ENCODE assay signal across 38 cellular contexts in genomic region chr2:180559038-180559437, GRCh38.
"Had no signal": no experiment of that assay in that cellular context is flagged by ENCODE, and none has a peak within 500 bp of the region (broad histone marks: within the 10 kb centered on the region; RNA-seq: fewer than 3 reads in every experiment).

No MANE protein-coding gene starts in this region.

- H3K4me3 ChIP-seq: ascending aorta, cardiac muscle cell had no signal

- H3K27me3 Mint-ChIP-seq: activated B cell treated with CpG ODN at 0.5 μM for 24 hours; activated CD4-positive, alpha-beta memory T cell treated with anti-CD3 and anti-CD28 coated beads, Interleukin-2, amount 10 ng/mL, durations not matched to agents 7 days and 5 days; activated CD4-positive, alpha-beta T cell treated with anti-CD3 and anti-CD28 coated beads, Interleukin-2, amount 10 ng/mL, durations not matched to agents 24 days and 14 days; activated naive CD8-positive, alpha-beta T cell; activated naive CD8-positive, alpha-beta T cell treated with anti-CD3 and anti-CD28 coated beads, Interleukin-2, amount 10 ng/mL, durations not matched to agents 7 days and 5 days; activated naive CD8-positive, alpha-beta T cell treated with anti-CD3 and anti-CD28 coated beads, Interleukin-2, amount 50 U/mL, for 24 hours; activated T-cell treated with anti-CD3 and anti-CD28 coated beads, Interleukin-2, amount 50 U/mL, for 24 hours; brain had no signal

- H3K4me3 Mint-ChIP-seq: activated B cell treated with CpG ODN at 0.5 μM for 24 hours; activated CD4-positive, alpha-beta memory T cell treated with anti-CD3 and anti-CD28 coated beads, Interleukin-2, amount 10 ng/mL, durations not matched to agents 7 days and 5 days; activated CD4-positive, alpha-beta T cell treated with anti-CD3 and anti-CD28 coated beads, Interleukin-2, amount 10 ng/mL, durations not matched to agents 24 days and 14 days; activated CD8-positive, alpha-beta memory T cell treated with anti-CD3 and anti-CD28 coated beads, Interleukin-2, amount 10 ng/mL, durations not matched to agents 7 days and 5 days; activated CD8-positive, alpha-beta T cell treated with anti-CD3 and anti-CD28 coated beads, Interleukin-2, amount 10 ng/mL, durations not matched to agents 7 days and 5 days; activated naive CD4-positive, alpha-beta T cell treated with anti-CD3 and anti-CD28 coated beads, Interleukin-2, amount 10 ng/mL, durations not matched to agents 7 days and 5 days; activated naive CD4-positive, alpha-beta T cell treated with anti-CD3 and anti-CD28 coated beads, Interleukin-2, amount 50 U/mL, for 24 hours; activated naive CD8-positive, alpha-beta T cell; activated naive CD8-positive, alpha-beta T cell treated with anti-CD3 and anti-CD28 coated beads, Interleukin-2, amount 10 ng/mL, durations not matched to agents 7 days and 5 days; activated naive CD8-positive, alpha-beta T cell treated with anti-CD3 and anti-CD28 coated beads, Interleukin-2, amount 50 U/mL, for 24 hours; activated T-cell treated with anti-CD3 and anti-CD28 coated beads, Interleukin-2, amount 50 U/mL, for 24 hours; brain; central memory CD8-positive, alpha-beta T cell; T-helper 1 cell treated with Interleukin-12 subunit alpha and Interleukin-12 subunit beta and Interleukin-4 antibody, amounts not matched to agents 30 μg/mL and 1 μg/mL, for 36 hours; T-helper 2 cell treated with Interferon-gamma antibody and Interleukin-4, amounts not matched to agents 5 μg/mL and 100 μg/mL, for 36 hours had no signal

- H3K9me3 ChIP-seq: ascending aorta had no signal

- H3K4me1 Mint-ChIP-seq: activated B cell treated with CpG ODN at 0.5 μM for 24 hours; activated CD4-positive, alpha-beta memory T cell treated with anti-CD3 and anti-CD28 coated beads, Interleukin-2, amount 10 ng/mL, durations not matched to agents 7 days and 5 days; activated CD4-positive, alpha-beta T cell treated with anti-CD3 and anti-CD28 coated beads, Interleukin-2, amount 10 ng/mL, durations not matched to agents 24 days and 14 days; activated CD8-positive, alpha-beta memory T cell treated with anti-CD3 and anti-CD28 coated beads, Interleukin-2, amount 10 ng/mL, durations not matched to agents 7 days and 5 days; activated naive CD4-positive, alpha-beta T cell treated with anti-CD3 and anti-CD28 coated beads, Interleukin-2, amount 10 ng/mL, durations not matched to agents 7 days and 5 days; activated naive CD4-positive, alpha-beta T cell treated with anti-CD3 and anti-CD28 coated beads, Interleukin-2, amount 50 U/mL, for 24 hours; activated naive CD8-positive, alpha-beta T cell treated with anti-CD3 and anti-CD28 coated beads, Interleukin-2, amount 10 ng/mL, durations not matched to agents 7 days and 5 days; activated naive CD8-positive, alpha-beta T cell treated with anti-CD3 and anti-CD28 coated beads, Interleukin-2, amount 50 U/mL, for 24 hours; brain; central memory CD8-positive, alpha-beta T cell had no signal

- ATAC-seq: activated CD8-positive, alpha-beta memory T cell treated with anti-CD3 and anti-CD28 coated beads, Interleukin-2, amount 10 ng/mL, durations not matched to agents 7 days and 5 days; activated CD8-positive, alpha-beta T cell treated with anti-CD3 and anti-CD28 coated beads, Interleukin-2, amount 10 ng/mL, durations not matched to agents 7 days and 5 days; activated naive CD8-positive, alpha-beta T cell treated with anti-CD3 and anti-CD28 coated beads, Interleukin-2, amount 50 U/mL, for 24 hours had no signal

- H3K27ac ChIP-seq: ascending aorta, cardiac muscle cell, VCaP had no signal

- H3K9me3 Mint-ChIP-seq: activated B cell treated with CpG ODN at 0.5 μM for 24 hours; activated CD4-positive, alpha-beta memory T cell treated with anti-CD3 and anti-CD28 coated beads, Interleukin-2, amount 10 ng/mL, durations not matched to agents 7 days and 5 days; activated CD4-positive, alpha-beta T cell treated with anti-CD3 and anti-CD28 coated beads, Interleukin-2, amount 10 ng/mL, durations not matched to agents 24 days and 14 days; activated naive CD4-positive, alpha-beta T cell treated with anti-CD3 and anti-CD28 coated beads, Interleukin-2, amount 10 ng/mL, durations not matched to agents 7 days and 5 days; activated naive CD8-positive, alpha-beta T cell treated with anti-CD3 and anti-CD28 coated beads, Interleukin-2, amount 10 ng/mL, durations not matched to agents 7 days and 5 days; activated T-cell treated with anti-CD3 and anti-CD28 coated beads, Interleukin-2, amount 50 U/mL, for 24 hours; activated T-helper 2 cell treated with anti-CD3 and anti-CD28 coated beads, Interferon-gamma antibody, Interleukin-2, Interleukin-4, amounts not matched to agents 10 μg/mL and 5 μg/mL and 100 μg/mL, durations not matched to agents 14 hours and 24 hours and 36 hours; central memory CD8-positive, alpha-beta T cell; T-helper 1 cell treated with Interleukin-12 subunit alpha and Interleukin-12 subunit beta and Interleukin-4 antibody, amounts not matched to agents 30 μg/mL and 1 μg/mL, for 36 hours; T-helper 2 cell treated with Interferon-gamma antibody and Interleukin-4, amounts not matched to agents 5 μg/mL and 100 μg/mL, for 36 hours had no signal

- DNase-seq: activated B cell treated with CpG ODN at 0.5 μM for 24 hours; activated CD4-positive, alpha-beta memory T cell treated with anti-CD3 and anti-CD28 coated beads, Interleukin-2, amount 10 ng/mL, durations not matched to agents 7 days and 5 days; activated CD4-positive, alpha-beta T cell treated with anti-CD3 and anti-CD28 coated beads for 4 hours; activated CD4-positive, alpha-beta T cell treated with anti-CD3 and anti-CD28 coated beads, Interleukin-2, amount 10 ng/mL, durations not matched to agents 24 days and 14 days; activated CD4-positive, alpha-beta T cell treated with anti-CD3 and anti-CD28 coated beads, Interleukin-2, amount 50 U/mL, for 1 hour; activated CD4-positive, alpha-beta T cell treated with anti-CD3 and anti-CD28 coated beads, Interleukin-2, amount 50 U/mL, for 4 hours; activated CD4-positive, CD25-positive, alpha-beta regulatory T cell treated with anti-CD3 and anti-CD28 coated beads, Interleukin-2, amount 50 U/mL, for 72 hours; activated CD8-positive, alpha-beta memory T cell treated with anti-CD3 and anti-CD28 coated beads for 24 hours; activated CD8-positive, alpha-beta memory T cell treated with anti-CD3 and anti-CD28 coated beads, Interleukin-2, amount 10 ng/mL, durations not matched to agents 7 days and 5 days; activated CD8-positive, alpha-beta memory T cell treated with anti-CD3 and anti-CD28 coated beads, Interleukin-2, amount 50 U/mL, for 48 hours; activated CD8-positive, alpha-beta T cell treated with anti-CD3 and anti-CD28 coated beads, Interleukin-2, amount 10 ng/mL, durations not matched to agents 7 days and 5 days; activated effector memory CD4-positive, alpha-beta T cell treated with Interleukin-2 at 50 U/mL for 16 hours; activated gamma-delta T cell; activated naive CD4-positive, alpha-beta T cell treated with anti-CD3 and anti-CD28 coated beads, Interleukin-2, amount 10 ng/mL, durations not matched to agents 7 days and 5 days; activated naive CD4-positive, alpha-beta T cell treated with Interleukin-2 at 50 U/mL for 16 hours; activated naive CD8-positive, alpha-beta T cell treated with anti-CD3 and anti-CD28 coated beads, Interleukin-2, amount 10 ng/mL, durations not matched to agents 7 days and 5 days; activated naive CD8-positive, alpha-beta T cell treated with anti-CD3 and anti-CD28 coated beads, Interleukin-2, amount 50 U/mL, for 24 hours; activated T-cell treated with anti-CD3 and anti-CD28 coated beads, Interleukin-2, amount 50 U/mL, for 24 hours; activated T-cell treated with anti-CD3 and anti-CD28 coated beads, Interleukin-2, amount 50 U/mL, for 48 hours; amygdala; anterior cingulate cortex; caudate nucleus; cerebellar nuclear complex; T-helper 1 cell; T-helper 2 cell; T-helper 9 cell had no signal

- H3K27me3 ChIP-seq: ascending aorta, cardiac muscle cell had no signal

- FAIRE-seq: bronchial epithelial cell, TTC549 had no signal

- H3K4me1 ChIP-seq: ascending aorta had no signal

- H3K27ac Mint-ChIP-seq: activated B cell treated with CpG ODN at 0.5 μM for 24 hours; activated CD4-positive, alpha-beta memory T cell treated with anti-CD3 and anti-CD28 coated beads, Interleukin-2, amount 10 ng/mL, durations not matched to agents 7 days and 5 days; activated CD4-positive, alpha-beta T cell treated with anti-CD3 and anti-CD28 coated beads, Interleukin-2, amount 10 ng/mL, durations not matched to agents 24 days and 14 days; activated CD8-positive, alpha-beta memory T cell treated with anti-CD3 and anti-CD28 coated beads, Interleukin-2, amount 10 ng/mL, durations not matched to agents 7 days and 5 days; activated CD8-positive, alpha-beta T cell treated with anti-CD3 and anti-CD28 coated beads, Interleukin-2, amount 10 ng/mL, durations not matched to agents 7 days and 5 days; activated naive CD4-positive, alpha-beta T cell treated with anti-CD3 and anti-CD28 coated beads, Interleukin-2, amount 10 ng/mL, durations not matched to agents 7 days and 5 days; activated naive CD4-positive, alpha-beta T cell treated with anti-CD3 and anti-CD28 coated beads, Interleukin-2, amount 50 U/mL, for 24 hours; activated naive CD8-positive, alpha-beta T cell; activated naive CD8-positive, alpha-beta T cell treated with anti-CD3 and anti-CD28 coated beads, Interleukin-2, amount 10 ng/mL, durations not matched to agents 7 days and 5 days; activated naive CD8-positive, alpha-beta T cell treated with anti-CD3 and anti-CD28 coated beads, Interleukin-2, amount 50 U/mL, for 24 hours; activated T-cell treated with anti-CD3 and anti-CD28 coated beads, Interleukin-2, amount 50 U/mL, for 24 hours; activated T-helper 2 cell treated with anti-CD3 and anti-CD28 coated beads, Interferon-gamma antibody, Interleukin-2, Interleukin-4, amounts not matched to agents 10 μg/mL and 5 μg/mL and 100 μg/mL, durations not matched to agents 14 hours and 24 hours and 36 hours; brain; T-helper 1 cell treated with Interleukin-12 subunit alpha and Interleukin-12 subunit beta and Interleukin-4 antibody, amounts not matched to agents 30 μg/mL and 1 μg/mL, for 36 hours; T-helper 2 cell treated with Interferon-gamma antibody and Interleukin-4, amounts not matched to agents 5 μg/mL and 100 μg/mL, for 36 hours had no signal

- H3K36me3 Mint-ChIP-seq: activated CD8-positive, alpha-beta memory T cell treated with anti-CD3 and anti-CD28 coated beads, Interleukin-2, amount 10 ng/mL, durations not matched to agents 7 days and 5 days; activated naive CD4-positive, alpha-beta T cell treated with anti-CD3 and anti-CD28 coated beads, Interleukin-2, amount 10 ng/mL, durations not matched to agents 7 days and 5 days; activated naive CD4-positive, alpha-beta T cell treated with anti-CD3 and anti-CD28 coated beads, Interleukin-2, amount 50 U/mL, for 24 hours; activated naive CD8-positive, alpha-beta T cell; activated naive CD8-positive, alpha-beta T cell treated with anti-CD3 and anti-CD28 coated beads, Interleukin-2, amount 10 ng/mL, durations not matched to agents 7 days and 5 days; brain had no signal

- H3K36me3 ChIP-seq: ascending aorta, cardiac muscle cell had no signal
